In the genomic region with DNA sequence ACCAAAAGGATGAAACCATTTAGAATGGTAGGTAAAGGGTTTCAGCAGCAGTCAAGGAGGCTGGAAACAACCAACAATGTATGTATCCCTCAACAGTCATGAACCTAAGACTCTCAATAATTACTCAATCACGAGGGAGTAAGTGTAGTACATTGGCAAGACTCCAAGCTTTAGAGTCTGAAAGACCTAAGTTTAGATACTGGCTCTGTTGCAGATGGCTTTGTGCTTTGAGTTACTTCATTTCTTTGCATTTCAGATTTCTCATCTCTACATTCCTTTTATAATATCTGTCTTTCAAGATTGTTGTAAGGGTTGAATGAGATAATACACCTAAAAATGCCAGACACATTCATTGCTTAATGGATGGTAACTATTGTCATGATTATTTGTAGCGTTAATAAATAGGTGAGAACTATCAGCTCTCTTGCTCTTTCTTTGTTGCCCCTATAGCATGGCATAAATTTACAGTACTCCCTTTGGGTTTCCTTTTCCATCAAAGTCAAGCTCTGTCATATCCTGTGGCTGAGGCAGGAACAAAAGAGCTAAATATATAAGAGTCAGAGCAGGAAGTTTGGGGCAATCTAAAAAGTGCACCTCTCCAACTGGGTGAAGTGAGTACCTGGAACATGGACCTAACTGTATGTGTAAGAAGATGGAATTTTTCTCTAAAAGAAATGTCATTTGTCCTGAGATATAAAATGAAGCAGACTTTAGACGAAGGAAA, we compare ENCODE assay signal across 10 cellular contexts.
DNase-seq lines count a peak whose midpoint lies in the region; ATAC-seq and TF ChIP-seq lines count a peak whose summit lies in the region.
"Had no signal": no experiment of that assay in that cellular context is flagged by ENCODE, and none has a peak within 500 bp of the region (broad histone marks: within the 10 kb centered on the region; RNA-seq: fewer than 3 reads in every experiment).

No MANE protein-coding gene starts in this region.

- TF ChIP-seq RAD21 in SK-N-SH (IDR thresholded peaks at IDR 0.05; ENCODE audit: low read length), result no peak

- no peak overlapping the region for H3K4me3 ChIP-seq in SK-N-SH (ENCODE audit: low read depth in 2 of 2, low read length in 1 of 2)
- no peak overlapping the region for H3K4me3 ChIP-seq in smooth muscle cell

- DNase-seq in SK-N-SH, result no peak
- no peak for DNase-seq in activated B cell treated with CpG ODN at 0.5 μM for 24 hours
- DNase-seq in smooth muscle cell (lab: John Stamatoyannopoulos, UW; ENCODE audit: unreplicated experiment), result no peak
- DNase-seq in DMS53 (lab: John Stamatoyannopoulos, UW), result no peak
- DNase-seq in erythroblast (lab: John Stamatoyannopoulos, UW), result no peak
- DNase-seq in nucleus accumbens (lab: John Stamatoyannopoulos, UW), result no peak
- DNase-seq: activated effector memory CD4-positive, alpha-beta T cell treated with Interleukin-2 at 50 U/mL for 16 hours had no signal

- H3K27ac ChIP-seq in SK-N-SH (ENCODE audit: low read depth in 2 of 2, low read length in 1 of 2), result no peak overlapping the region
- H3K27ac ChIP-seq in smooth muscle cell (ENCODE audit: low read depth), result peak overlapping the region; percentile 84

- H3K9me3 ChIP-seq in SK-N-SH, result no peaks in the 10 kb centered on the region
- H3K9me3 ChIP-seq in smooth muscle cell (replicated peaks; ENCODE audit: low read depth), result no peaks in the 10 kb centered on the region

- H3K27me3 ChIP-seq in SK-N-SH (ENCODE audit: insufficient read depth), result no peaks in the 10 kb centered on the region
- H3K27me3 ChIP-seq in smooth muscle cell (ENCODE audit: low read depth), result no peaks in the 10 kb centered on the region

- ATAC-seq in SK-N-SH treated with all-trans-retinoic acid at 6 μM for 48 hours (no peak), HG03064 (IDR thresholded peaks at IDR 0.05; ENCODE audit: low read depth, unreplicated experiment) (peak; percentile 39), activated B cell treated with CpG ODN at 0.5 μM for 24 hours (ENCODE audit: low read depth) (no peak)

- H3K4me1 Mint-ChIP-seq in activated B cell treated with CpG ODN at 0.5 μM for 24 hours, result peaks cover 17% of the 10 kb centered on the region

- no peak for TF ChIP-seq POLR2A in erythroblast (IDR thresholded peaks at IDR 0.05; ENCODE audit: low read length)

- POLR2A ChIA-PET in SK-N-SH (lab: Yijun Ruan, JAX) (no interaction called here), activated B cell treated with CpG ODN at 0.5 μM for 24 hours (lab: Charles Lee) (interaction anchor here (1.1 kb wide), 1 partner anchor 12 kb away, joined by 3 read pairs; no protein-coding TSS in a partner anchor)

- H3K36me3 ChIP-seq in SK-N-SH (replicated peaks in 1 of 2; ENCODE audit: control insufficient read depth in 1 of 2, insufficient read depth in 2 of 2, low read length in 1 of 2) (no peaks in the 10 kb centered on the region), smooth muscle cell (ENCODE audit: low read depth) (no peaks in the 10 kb centered on the region)

- TF ChIP-seq EP300 in SK-N-SH (IDR thresholded peaks at IDR 0.05; ENCODE audit: borderline replicate concordance in 1 of 2, low read depth in 1 of 2, low read length in 1 of 2), result no peak

- no peaks in the 10 kb centered on the region for H3K9me2 ChIP-seq in SK-N-SH

- H2AFZ ChIP-seq in SK-N-SH (ENCODE audit: low read depth), result no peak overlapping the region
- H2AFZ ChIP-seq in smooth muscle cell (ENCODE audit: low read depth), result peak overlapping the region; percentile 2

- no peaks in the 10 kb centered on the region for H3F3A ChIP-seq in SK-N-SH (replicated peaks; ENCODE audit: insufficient read depth)
- H3F3A ChIP-seq in smooth muscle cell (ENCODE audit: low read depth), result peaks cover 8% of the 10 kb centered on the region

- no peak overlapping the region for H3K4me3 Mint-ChIP-seq in activated B cell treated with CpG ODN at 0.5 μM for 24 hours

- H3K4me1 ChIP-seq in SK-N-SH (ENCODE audit: control insufficient read depth in 1 of 2, insufficient read depth in 2 of 2, low read depth in 1 of 2, low read length in 1 of 2) (peaks cover 0 to 11% of the 10 kb centered on the region in 2 experiments; a peak in 1 of 4 replicates), smooth muscle cell (ENCODE audit: low read depth) (peaks cover 13% of the 10 kb centered on the region)

- H3K4me2 ChIP-seq in SK-N-SH (no peak overlapping the region), smooth muscle cell (peak overlapping the region; percentile 23)

- no peaks in the 10 kb centered on the region for H3K27me3 Mint-ChIP-seq in activated B cell treated with CpG ODN at 0.5 μM for 24 hours
- H3K27me3 Mint-ChIP-seq: B cell had no signal

- H3K9ac ChIP-seq in SK-N-SH (no peak overlapping the region), smooth muscle cell (ENCODE audit: low read depth) (no peak overlapping the region)

- no peaks in the 10 kb centered on the region for H4K20me1 ChIP-seq in SK-N-SH (ENCODE audit: insufficient read depth)
- H4K20me1 ChIP-seq in smooth muscle cell (ENCODE audit: low read depth), result no peaks in the 10 kb centered on the region

- peak overlapping the region; percentile 74 for H3K27ac Mint-ChIP-seq in activated B cell treated with CpG ODN at 0.5 μM for 24 hours
- H3K27ac Mint-ChIP-seq: B cell had no signal

- no peak for TF ChIP-seq CTCF in SK-N-SH (IDR thresholded peaks at IDR 0.05)
- no peak for TF ChIP-seq CTCF in activated B cell treated with CpG ODN at 0.5 μM for 24 hours (IDR thresholded peaks at IDR 0.05)
- TF ChIP-seq CTCF in smooth muscle cell (IDR thresholded peaks at IDR 0.05; ENCODE audit: borderline replicate concordance, insufficient read depth, poor library complexity, severe bottlenecking), result no peak

- CTCF ChIA-PET in SK-N-SH (lab: Yijun Ruan, JAX) (interaction anchor here (0.6 to 1.5 kb wide), 12 partner anchors 10 to 1461 kb away, joined by 3 to 10 read pairs (median 3); no protein-coding TSS in a partner anchor), activated B cell treated with CpG ODN at 0.5 μM for 24 hours (lab: Charles Lee) (interaction anchor here (0.7 to 2.7 kb wide), 5 partner anchors 10 to 1167 kb away, joined by 3 to 9 read pairs (median 4); no protein-coding TSS in a partner anchor)

- 59% methylated on average over 3 of the region's 3 CpGs for WGBS in SK-N-SH (ENCODE audit: low lambda C conversion rate)
- WGBS in smooth muscle cell (ENCODE audit: low lambda C conversion rate), result 63% methylated on average over 3 of the region's 3 CpGs

- H3K79me2 ChIP-seq in SK-N-SH (ENCODE audit: insufficient read depth) (no peaks in the 10 kb centered on the region), smooth muscle cell (ENCODE audit: low read depth) (no peaks in the 10 kb centered on the region)

- no peaks in the 10 kb centered on the region for H3K36me3 Mint-ChIP-seq in activated B cell treated with CpG ODN at 0.5 μM for 24 hours (ENCODE audit: low read depth)

- no peaks in the 10 kb centered on the region for H3K9me3 Mint-ChIP-seq in activated B cell treated with CpG ODN at 0.5 μM for 24 hours

- intact Hi-C loops in activated B cell treated with CpG ODN at 0.5 μM for 24 hours (cut with micrococcal nuclease), result loop anchor here (1.0 to 5.0 kb wide), 4 partner anchors 12 to 1167 kb away; partner anchors contain the start of gene ZC3H12C

TF ChIP-seq in SK-N-SH treated with all-trans-retinoic acid at 6 μM for 48 hours, 23 proteins besides CTCF, POLR2A, EP300 and RAD21 (continues in another document):
- TF ChIP-seq ZNF565 (CRISPR knock-in tag; conservative IDR thresholded peaks at IDR 0.05; ENCODE audit: low read depth) (no peak), ZFP30 (CRISPR knock-in tag; IDR thresholded peaks at IDR 0.05) (peak; percentile 55; the same call in 1 of the 2 replicates), OSR1 (CRISPR knock-in tag; IDR thresholded peaks at IDR 0.05) (no peak), PPARA (CRISPR knock-in tag; IDR thresholded peaks at IDR 0.05; ENCODE audit: borderline replicate concordance) (no peak), SNAI2 (CRISPR knock-in tag; IDR thresholded peaks at IDR 0.05) (no peak)

TF ChIP-seq in SK-N-SH, 30 proteins besides CTCF, POLR2A, EP300 and RAD21 (continues in another document):
- no peak for TF ChIP-seq NRF1 (IDR thresholded peaks at IDR 0.05; ENCODE audit: low read depth, low read length)
- TF ChIP-seq GABPA (IDR thresholded peaks at IDR 0.05; ENCODE audit: low read depth), result no peak
- no peak for TF ChIP-seq POLR2AphosphoS5 (IDR thresholded peaks at IDR 0.05; ENCODE audit: low read depth, low read length)
- TF ChIP-seq, protein P1, sequence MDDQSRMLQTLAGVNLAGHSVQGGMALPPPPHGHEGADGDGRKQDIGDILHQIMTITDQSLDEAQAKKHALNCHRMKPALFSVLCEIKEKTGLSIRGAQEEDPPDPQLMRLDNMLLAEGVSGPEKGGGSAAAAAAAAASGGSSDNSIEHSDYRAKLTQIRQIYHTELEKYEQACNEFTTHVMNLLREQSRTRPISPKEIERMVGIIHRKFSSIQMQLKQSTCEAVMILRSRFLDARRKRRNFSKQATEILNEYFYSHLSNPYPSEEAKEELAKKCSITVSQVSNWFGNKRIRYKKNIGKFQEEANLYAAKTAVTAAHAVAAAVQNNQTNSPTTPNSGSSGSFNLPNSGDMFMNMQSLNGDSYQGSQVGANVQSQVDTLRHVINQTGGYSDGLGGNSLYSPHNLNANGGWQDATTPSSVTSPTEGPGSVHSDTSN (IDR thresholded peaks at IDR 0.05), result no peak
- no peak for TF ChIP-seq IRF3 (IDR thresholded peaks at IDR 0.05; ENCODE audit: low read depth, low read length)
- no peak for TF ChIP-seq SIN3A (IDR thresholded peaks at IDR 0.05; ENCODE audit: borderline replicate concordance, low read depth, low read length)
